ENCODE assay signal across 14 cellular contexts in the genomic region with DNA sequence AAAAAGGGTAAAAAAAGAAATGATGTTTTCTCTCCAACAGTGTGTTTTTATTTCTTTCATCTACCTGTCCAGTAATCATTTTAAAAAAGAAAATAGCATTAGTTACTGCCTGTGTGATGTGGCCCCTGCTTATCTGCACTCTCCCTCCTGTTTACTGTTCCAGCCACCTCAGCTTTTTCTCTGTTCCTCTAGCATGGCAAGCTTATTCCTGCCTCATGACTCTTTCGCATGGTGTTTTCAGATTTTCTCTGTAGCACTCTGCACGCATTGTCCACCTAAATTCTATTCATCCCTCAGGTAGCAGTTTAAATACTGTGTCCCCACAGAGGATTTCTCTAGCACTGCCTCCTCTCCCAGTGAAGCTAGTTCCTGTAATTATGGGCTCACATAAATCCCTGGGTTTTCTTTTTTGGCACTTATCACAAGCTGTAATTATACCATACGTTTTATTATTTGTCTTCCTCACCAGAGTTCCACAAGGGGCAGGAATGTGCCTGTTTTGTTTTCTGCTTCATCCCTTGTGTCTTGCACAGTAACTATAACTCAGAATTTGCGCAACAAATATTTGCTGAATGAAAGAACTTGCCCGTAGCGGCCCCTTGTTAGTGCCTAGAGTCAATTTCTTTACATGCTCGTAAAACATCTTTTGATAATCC. TPM values are rescaled to one million over a fixed set of nuclear protein-coding genes. Genes with fewer than 3 reads are reported as not detected.
DNase-seq lines count a peak whose midpoint lies in the region; ATAC-seq and TF ChIP-seq lines count a peak whose summit lies in the region.
"Had no signal": no experiment of that assay in that cellular context is flagged by ENCODE, and none has a peak within 500 bp of the region (broad histone marks: within the 10 kb centered on the region; RNA-seq: fewer than 3 reads in every experiment).

No MANE protein-coding gene starts in this region.

- no peaks in the 10 kb centered on the region for H3K9me2 ChIP-seq in SK-N-SH

- H3K4me3 ChIP-seq in SK-N-SH (ENCODE audit: low read depth in 2 of 2, low read length in 1 of 2) = no peak overlapping the region
- peak overlapping the region; percentile 9 for H3K4me3 ChIP-seq in epithelial cell of esophagus (ENCODE audit: low read length)
- no peak overlapping the region for H3K4me3 ChIP-seq in skeletal muscle cell (ENCODE audit: low read depth, low read length)
- H3K4me3 ChIP-seq: dorsolateral prefrontal cortex had no signal

- H3K36me3 ChIP-seq in SK-N-SH (replicated peaks in 1 of 2; ENCODE audit: control insufficient read depth in 1 of 2, insufficient read depth in 2 of 2, low read length in 1 of 2) = no peaks in the 10 kb centered on the region

- peaks cover 2% of the 10 kb centered on the region for H3K36me3 Mint-ChIP-seq in activated T-helper 1 cell treated with anti-CD3 and anti-CD28 coated beads, Interleukin-12 subunit alpha, Interleukin-12 subunit beta, Interleukin-2, Interleukin-4 antibody, amounts not matched to agents 30 ng/mL and 10 ng/mL and 1 ng/mL, durations not matched to agents 14 hours and 24 hours and 36 hours (ENCODE audit: low read depth)
- H3K36me3 Mint-ChIP-seq: immature natural killer cell had no signal

- H3K4me1 ChIP-seq in SK-N-SH (ENCODE audit: control insufficient read depth in 1 of 2, insufficient read depth in 2 of 2, low read depth in 1 of 2, low read length in 1 of 2) = no peaks in the 10 kb centered on the region

- no peaks in the 10 kb centered on the region for H3K27me3 Mint-ChIP-seq in activated T-helper 1 cell treated with anti-CD3 and anti-CD28 coated beads, Interleukin-12 subunit alpha, Interleukin-12 subunit beta, Interleukin-2, Interleukin-4 antibody, amounts not matched to agents 30 ng/mL and 10 ng/mL and 1 ng/mL, durations not matched to agents 14 hours and 24 hours and 36 hours (ENCODE audit: insufficient read depth)
- H3K27me3 Mint-ChIP-seq: activated T-helper 17 cell treated with anti-CD3 and anti-CD28 coated beads, Interleukin-2, amount 50 U/mL, for 72 hours had no signal

- H3K9me3 ChIP-seq in SK-N-SH = no peaks in the 10 kb centered on the region

- 75% methylated on average over 7 of the region's 7 CpGs for WGBS in SK-N-SH (ENCODE audit: low lambda C conversion rate)

- H3K4me2 ChIP-seq in SK-N-SH = no peak overlapping the region

- no peaks in the 10 kb centered on the region for H3K27me3 ChIP-seq in SK-N-SH (ENCODE audit: insufficient read depth)
- H3K27me3 ChIP-seq: dorsolateral prefrontal cortex had no signal

- no peak overlapping the region for H2AFZ ChIP-seq in SK-N-SH (ENCODE audit: low read depth)

- H3K9ac ChIP-seq in SK-N-SH = no peak overlapping the region

- CTCF ChIA-PET in SK-N-SH (lab: Yijun Ruan, JAX) = interaction anchor here (0.7 to 1.4 kb wide), 5 partner anchors 8 to 217 kb away, joined by 3 to 6 read pairs (median 3); no protein-coding TSS in a partner anchor

- no peaks in the 10 kb centered on the region for H3K4me1 Mint-ChIP-seq in activated T-helper 1 cell treated with anti-CD3 and anti-CD28 coated beads, Interleukin-12 subunit alpha, Interleukin-12 subunit beta, Interleukin-2, Interleukin-4 antibody, amounts not matched to agents 30 ng/mL and 10 ng/mL and 1 ng/mL, durations not matched to agents 14 hours and 24 hours and 36 hours (ENCODE audit: low read depth)
- H3K4me1 Mint-ChIP-seq: activated T-helper 17 cell treated with anti-CD3 and anti-CD28 coated beads, Interleukin-2, amount 50 U/mL, for 72 hours; immature natural killer cell had no signal

- no peak overlapping the region for H3K27ac ChIP-seq in SK-N-SH (ENCODE audit: low read depth in 2 of 2, low read length in 1 of 2)

- peak; percentile 21; the same call in 1 of the 3 replicates for ATAC-seq in SK-N-SH treated with all-trans-retinoic acid at 6 μM for 48 hours
- ATAC-seq: activated T-helper 17 cell treated with anti-CD3 and anti-CD28 coated beads, Interleukin-2, amount 50 U/mL, for 72 hours had no signal

- no peaks in the 10 kb centered on the region for H3K9me3 Mint-ChIP-seq in activated T-helper 1 cell treated with anti-CD3 and anti-CD28 coated beads, Interleukin-12 subunit alpha, Interleukin-12 subunit beta, Interleukin-2, Interleukin-4 antibody, amounts not matched to agents 30 ng/mL and 10 ng/mL and 1 ng/mL, durations not matched to agents 14 hours and 24 hours and 36 hours
- H3K9me3 Mint-ChIP-seq: activated T-helper 17 cell treated with anti-CD3 and anti-CD28 coated beads, Interleukin-2, amount 50 U/mL, for 72 hours; immature natural killer cell had no signal

- no peak for DNase-seq in SK-N-SH
- peak; percentile 83 for DNase-seq in NCI-H1417 treated with DMSO at 0.1 percent for 48 hours (lab: John Stamatoyannopoulos, UW)
- DNase-seq in epithelial cell of esophagus (ENCODE audit: low read depth) = peak; percentile 90
- DNase-seq in skeletal muscle cell (ENCODE audit: low read depth) = peak; percentile 44
- no peak for DNase-seq in GM19240 (ENCODE audit: insufficient read length, low spot score)
- DNase-seq in activated T-helper 1 cell treated with anti-CD3 and anti-CD28 coated beads, Interleukin-12 subunit alpha, Interleukin-12 subunit beta, Interleukin-2, Interleukin-4 antibody, amounts not matched to agents 30 ng/mL and 10 ng/mL and 1 ng/mL, durations not matched to agents 14 hours and 24 hours and 36 hours (ENCODE audit: low spot score) = no peak
- DNase-seq in retina = no peak
- DNase-seq: C1 segment of cervical spinal cord, dorsolateral prefrontal cortex, immature natural killer cell, NCI-H524, T1000 had no signal

- no peaks in the 10 kb centered on the region for H3K79me2 ChIP-seq in SK-N-SH (ENCODE audit: insufficient read depth)

- H3K27ac Mint-ChIP-seq in activated T-helper 1 cell treated with anti-CD3 and anti-CD28 coated beads, Interleukin-12 subunit alpha, Interleukin-12 subunit beta, Interleukin-2, Interleukin-4 antibody, amounts not matched to agents 30 ng/mL and 10 ng/mL and 1 ng/mL, durations not matched to agents 14 hours and 24 hours and 36 hours = no peak overlapping the region
- H3K27ac Mint-ChIP-seq: activated T-helper 17 cell treated with anti-CD3 and anti-CD28 coated beads, Interleukin-2, amount 50 U/mL, for 72 hours had no signal

- intact Hi-C loops in activated T-helper 1 cell treated with anti-CD3 and anti-CD28 coated beads, Interleukin-12 subunit alpha, Interleukin-12 subunit beta, Interleukin-2, Interleukin-4 antibody, amounts not matched to agents 30 ng/mL and 10 ng/mL and 1 ng/mL, durations not matched to agents 14 hours and 24 hours and 36 hours (cut with micrococcal nuclease) = no loop called here

- no peak for TF ChIP-seq RAD21 in SK-N-SH (IDR thresholded peaks at IDR 0.05; ENCODE audit: low read length)

- no peak for TF ChIP-seq EP300 in SK-N-SH (IDR thresholded peaks at IDR 0.05; ENCODE audit: borderline replicate concordance in 1 of 2, low read depth in 1 of 2, low read length in 1 of 2)

- TF ChIP-seq CTCF in SK-N-SH (IDR thresholded peaks at IDR 0.05) (no peak), epithelial cell of esophagus (IDR thresholded peaks at IDR 0.05; ENCODE audit: insufficient read depth, low read depth, low read length, missing control alignments) (no peak)

- H4K20me1 ChIP-seq in SK-N-SH (ENCODE audit: insufficient read depth) = no peaks in the 10 kb centered on the region

- H3K4me3 Mint-ChIP-seq in activated T-helper 1 cell treated with anti-CD3 and anti-CD28 coated beads, Interleukin-12 subunit alpha, Interleukin-12 subunit beta, Interleukin-2, Interleukin-4 antibody, amounts not matched to agents 30 ng/mL and 10 ng/mL and 1 ng/mL, durations not matched to agents 14 hours and 24 hours and 36 hours = no peak overlapping the region
- H3K4me3 Mint-ChIP-seq: activated T-helper 17 cell treated with anti-CD3 and anti-CD28 coated beads, Interleukin-2, amount 50 U/mL, for 72 hours; immature natural killer cell had no signal

- peaks cover 4% of the 10 kb centered on the region for H3F3A ChIP-seq in SK-N-SH (replicated peaks; ENCODE audit: insufficient read depth)

- POLR2A ChIA-PET in SK-N-SH (lab: Yijun Ruan, JAX) = no interaction called here

TF ChIP-seq in SK-N-SH treated with all-trans-retinoic acid at 6 μM for 48 hours, 23 proteins besides CTCF, POLR2A, EP300 and RAD21 (continues in another document):
- TF ChIP-seq ESRRG (CRISPR knock-in tag; IDR thresholded peaks at IDR 0.05) = no peak
- TF ChIP-seq OSR1 (CRISPR knock-in tag; IDR thresholded peaks at IDR 0.05) = no peak

TF ChIP-seq in SK-N-SH, 30 proteins besides CTCF, POLR2A, EP300 and RAD21:
- no peak for TF ChIP-seq RXRA (IDR thresholded peaks at IDR 0.05; ENCODE audit: borderline replicate concordance, low read depth)

RNA-seq across cellular contexts. Expression of a gene that starts 51.4 kb away (rescaled TPM):
- 3.8 and 4.9 TPM in 2 replicates for polyA plus RNA-seq in SK-N-SH (2012; rRNA removed)
- polyA plus RNA-seq in SK-N-SH (2012; cell fraction: cytosol; rRNA removed) = 2.1 and 2.7 TPM in 2 replicates
- polyA plus RNA-seq in SK-N-SH (2012; cell fraction: nucleus; rRNA removed) = 9.2 and 16.5 TPM in 2 replicates
- 11.2 and 12.3 TPM in 2 replicates for total RNA-seq in activated T-helper 1 cell treated with anti-CD3 and anti-CD28 coated beads, Interleukin-12 subunit alpha, Interleukin-12 subunit beta, Interleukin-2, Interleukin-4 antibody, amounts not matched to agents 30 ng/mL and 10 ng/mL and 1 ng/mL, durations not matched to agents 14 hours and 24 hours and 36 hours

Comparison
In these comparisons a context has a peak if more than half of its experiments do, and no peak if none do; other contexts are left out.
1. DNase-seq: peak in NCI-H1417 treated with DMSO at 0.1 percent for 48 hours (single experiment), epithelial cell of esophagus (single experiment) and skeletal muscle cell (single experiment); none in SK-N-SH (single experiment), GM19240 (single experiment), activated T-helper 1 cell treated with anti-CD3 and anti-CD28 coated beads, Interleukin-12 subunit alpha, Interleukin-12 subunit beta, Interleukin-2, Interleukin-4 antibody, amounts not matched to agents 30 ng/mL and 10 ng/mL and 1 ng/mL, durations not matched to agents 14 hours and 24 hours and 36 hours (single experiment) and retina (single experiment).